ENCODE assay signal across 25 cellular contexts in the genomic region with DNA sequence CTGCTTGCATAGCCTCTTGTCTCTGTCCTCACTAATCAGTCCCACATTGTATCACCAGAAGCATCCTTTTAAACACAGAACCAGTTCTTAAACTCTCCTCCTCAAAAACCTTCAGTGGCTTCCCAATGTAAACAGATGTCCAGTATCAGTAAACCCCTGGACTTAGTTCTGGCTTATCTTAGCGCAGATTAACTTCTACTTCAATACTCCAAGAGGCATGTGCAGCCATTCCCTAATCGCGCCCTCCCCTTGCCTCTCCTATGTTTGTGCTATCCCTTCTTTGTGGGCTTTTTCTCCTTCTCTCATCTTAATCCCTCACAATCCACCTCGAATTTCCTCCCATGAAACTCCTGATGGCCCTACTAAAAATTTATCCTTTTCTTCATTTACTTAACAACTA.
"Had no signal": no experiment of that assay in that cellular context is flagged by ENCODE, and none has a peak within 500 bp of the region (broad histone marks: within the 10 kb centered on the region; RNA-seq: fewer than 3 reads in every experiment).

No MANE protein-coding gene starts in this region.

- ATAC-seq: gastrocnemius medialis; left lobe of liver; mucosa of descending colon; natural killer cell treated with Interleukin-12 subunit alpha and Interleukin-12 subunit beta and Interleukin-15 and Interleukin-18, amount 100 ng/mL, for 72 hours; pancreas; right lobe of liver; stimulated activated naive CD8-positive, alpha-beta T cell treated with anti-CD3 and anti-CD28 coated beads, Interleukin-15, amount 100 ng/mL, for 72 hours had no signal

- H3K27me3 ChIP-seq: gastrocnemius medialis, pancreas, right lobe of liver, testis, tibial artery had no signal

- H3K9me3 ChIP-seq: gastrocnemius medialis, pancreas, right lobe of liver, testis, tibial artery had no signal

- H3K27ac ChIP-seq: dorsolateral prefrontal cortex, gastrocnemius medialis, pancreas, right lobe of liver, testis, tibial artery had no signal

- H3K4me1 Mint-ChIP-seq: memory B cell; naive B cell; stimulated activated naive CD8-positive, alpha-beta T cell treated with anti-CD3 and anti-CD28 coated beads, Interleukin-15, amount 100 ng/mL, for 72 hours had no signal

- H3K36me3 ChIP-seq: gastrocnemius medialis, pancreas, right lobe of liver, tibial artery had no signal

- H3K27ac Mint-ChIP-seq: memory B cell; natural killer cell treated with Interleukin-12 subunit alpha and Interleukin-12 subunit beta and Interleukin-15 and Interleukin-18, amount 100 ng/mL, for 72 hours; stimulated activated naive CD8-positive, alpha-beta T cell treated with anti-CD3 and anti-CD28 coated beads, Interleukin-15, amount 100 ng/mL, for 72 hours; type B pancreatic cell had no signal

- H3K9me3 Mint-ChIP-seq: memory B cell, type B pancreatic cell had no signal

- H3K36me3 Mint-ChIP-seq: memory B cell; naive B cell; natural killer cell treated with Interleukin-12 subunit alpha and Interleukin-12 subunit beta and Interleukin-15 and Interleukin-18, amount 100 ng/mL, for 72 hours; type B pancreatic cell had no signal

- DNase-seq: dorsolateral prefrontal cortex; effector CD4-positive, alpha-beta T cell; foreskin fibroblast; gastrocnemius medialis; head of caudate nucleus; kidney; mucosa of descending colon; naive B cell; occipital lobe; pancreas; right lobe of liver; small intestine; stimulated activated CD4-positive, alpha-beta T cell treated with anti-CD3 and anti-CD28 coated beads, Interleukin-12 subunit alpha, Interleukin-12 subunit beta, amount 100 ng/mL, for 4 hours; stimulated activated CD4-positive, alpha-beta T cell treated with anti-CD3 and anti-CD28 coated beads, Interleukin-1b, Interleukin-23, amount 100 ng/mL, for 48 hours; stimulated activated CD4-positive, alpha-beta T cell treated with anti-CD3 and anti-CD28 coated beads, Interleukin-4, amount 100 ng/mL, for 1 hour; stimulated activated CD8-positive, alpha-beta memory T cell treated with anti-CD3 and anti-CD28 coated beads, Interleukin-4, amount 100 ng/mL, for 48 hours; stimulated activated naive CD4-positive, alpha-beta T cell; stimulated activated naive CD8-positive, alpha-beta T cell treated with anti-CD3 and anti-CD28 coated beads, Interleukin-15, amount 100 ng/mL, for 72 hours; testis; tibial artery had no signal

- H3K4me3 ChIP-seq: dorsolateral prefrontal cortex, gastrocnemius medialis, lung, mucosa of descending colon, pancreas, right lobe of liver, testis, tibial artery had no signal

- H3K4me1 ChIP-seq: gastrocnemius medialis, pancreas, right lobe of liver, testis, tibial artery had no signal

- H3K4me3 Mint-ChIP-seq: memory B cell; naive B cell; natural killer cell treated with Interleukin-12 subunit alpha and Interleukin-12 subunit beta and Interleukin-15 and Interleukin-18, amount 100 ng/mL, for 72 hours; stimulated activated naive CD8-positive, alpha-beta T cell treated with anti-CD3 and anti-CD28 coated beads, Interleukin-15, amount 100 ng/mL, for 72 hours; type B pancreatic cell had no signal
